ENCODE assay signal across 29 cellular contexts in the genomic region with DNA sequence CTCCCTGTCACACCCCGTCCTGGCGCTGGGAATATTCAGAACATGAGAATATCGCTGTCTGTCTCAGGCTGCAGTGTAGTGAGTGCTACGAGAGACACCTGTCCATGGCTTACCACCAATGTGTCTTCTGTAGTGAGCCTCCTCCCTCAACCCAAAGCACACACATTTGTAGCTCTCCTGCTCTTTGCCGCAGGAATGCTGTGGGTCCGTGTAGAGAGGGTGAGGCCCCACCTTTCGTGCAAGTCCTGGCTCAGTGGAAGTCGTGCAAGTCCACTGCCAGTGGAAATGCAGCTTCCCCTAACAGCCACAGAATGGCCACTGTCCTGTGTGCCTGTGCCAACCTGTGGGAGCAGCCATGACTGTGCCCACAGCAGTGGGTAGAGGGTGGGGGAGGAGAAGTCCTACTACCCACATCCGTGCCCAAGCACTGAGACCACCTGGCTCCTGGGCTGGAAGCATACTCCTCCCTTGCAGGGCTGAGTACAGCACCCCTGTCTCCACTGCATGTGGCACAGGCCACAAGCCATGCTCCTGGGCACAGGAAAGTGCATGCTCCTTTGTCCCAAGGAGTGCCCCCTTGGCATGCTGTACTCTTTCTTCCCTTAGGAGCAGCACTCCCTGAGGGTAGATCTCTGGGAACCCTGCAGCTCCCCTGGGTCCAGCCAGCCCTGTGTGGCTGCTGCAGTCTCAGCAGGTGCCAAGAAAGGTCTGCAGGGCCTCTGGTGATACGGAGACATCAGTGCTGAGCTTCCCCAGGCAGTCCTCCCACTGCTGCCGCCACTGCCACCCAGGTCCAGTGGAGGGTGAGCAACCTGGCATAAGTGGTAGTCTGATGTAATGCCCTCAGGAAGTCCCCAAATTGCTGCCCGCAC. TPM values are rescaled to one million over a fixed set of nuclear protein-coding genes. Genes with fewer than 3 reads are reported as not detected.
DNase-seq lines count a peak whose midpoint lies in the region; ATAC-seq and TF ChIP-seq lines count a peak whose summit lies in the region.
"Had no signal": no experiment of that assay in that cellular context is flagged by ENCODE, and none has a peak within 500 bp of the region (broad histone marks: within the 10 kb centered on the region; RNA-seq: fewer than 3 reads in every experiment).

No MANE protein-coding gene starts in this region.

- peak overlapping the region; percentile 12 for H3K27ac Mint-ChIP-seq in activated CD4-positive, alpha-beta T cell treated with anti-CD3 and anti-CD28 coated beads for 36 hours
- peak overlapping the region; percentile 73 for H3K27ac Mint-ChIP-seq in activated naive CD8-positive, alpha-beta T cell treated with anti-CD3 and anti-CD28 coated beads, Interleukin-2, amount 50 U/mL, for 24 hours
- H3K27ac Mint-ChIP-seq: activated CD8-positive, alpha-beta memory T cell treated with anti-CD3 and anti-CD28 coated beads, Interleukin-2, amount 10 ng/mL, durations not matched to agents 7 days and 5 days had no signal

- H3K9me3 Mint-ChIP-seq in activated CD4-positive, alpha-beta T cell treated with anti-CD3 and anti-CD28 coated beads for 36 hours (ENCODE audit: low read depth): peaks cover 6% of the 10 kb centered on the region
- peaks cover 16% of the 10 kb centered on the region for H3K9me3 Mint-ChIP-seq in activated naive CD8-positive, alpha-beta T cell treated with anti-CD3 and anti-CD28 coated beads, Interleukin-2, amount 50 U/mL, for 24 hours

- no peak overlapping the region for H2BK12ac ChIP-seq in mesenchymal stem cell (ENCODE audit: low read length in 2 of 2)

- H2AFZ ChIP-seq in mesenchymal stem cell (ENCODE audit: low read depth, low read length): no peak overlapping the region
- H2AFZ ChIP-seq: PC-9 had no signal

- WGBS in mesenchymal stem cell: 94% methylated on average over 12 of the region's 12 CpGs
- 91 to 96% (median 95%) methylated on average over 9 to 12 of the region's 12 CpGs for WGBS in spleen, 5 donors
- WGBS in aorta, 2 donors: 84 to 88% methylated on average over 12 of the region's 12 CpGs

- H4K8ac ChIP-seq in mesenchymal stem cell (ENCODE audit: low read length): peak overlapping the region; percentile 60

- H3K4me1 Mint-ChIP-seq in activated CD4-positive, alpha-beta T cell treated with anti-CD3 and anti-CD28 coated beads for 36 hours: peaks cover 58% of the 10 kb centered on the region
- peaks cover 89% of the 10 kb centered on the region for H3K4me1 Mint-ChIP-seq in activated naive CD8-positive, alpha-beta T cell treated with anti-CD3 and anti-CD28 coated beads, Interleukin-2, amount 50 U/mL, for 24 hours

- CTCF ChIA-PET in activated CD4-positive, alpha-beta T cell treated with anti-CD3 and anti-CD28 coated beads for 36 hours (lab: Charles Lee): interaction anchor here (0.8 to 2.1 kb wide), 4 partner anchors 10 to 23 kb away, joined by 4 to 7 read pairs (median 6); no protein-coding TSS in a partner anchor

- intact Hi-C loops in activated CD4-positive, alpha-beta T cell treated with anti-CD3 and anti-CD28 coated beads for 36 hours (cut with DNase I, micrococcal nuclease): no loop called here
- intact Hi-C loops in spleen (cut with DNase I; ENCODE audit: low total_unique reads) (no loop called here), aorta (cut with DNase I) (no loop called here)

- H3K4me1 ChIP-seq in mesenchymal stem cell (ENCODE audit: control insufficient read depth, insufficient read depth, low read depth, low read length): peaks cover 13% of the 10 kb centered on the region
- peaks cover 0 to 51% (median 24%) of the 10 kb centered on the region in 6 donors for H3K4me1 ChIP-seq in spleen
- no peaks in the 10 kb centered on the region for H3K4me1 ChIP-seq in aorta (ENCODE audit: control insufficient read depth in 1 of 2, insufficient read depth in 2 of 2, low read length in 2 of 2)
- H3K4me1 ChIP-seq: foreskin keratinocyte had no signal

- TF ChIP-seq POLR2A in spleen (IDR thresholded peaks at IDR 0.05): no peak

- H2BK5ac ChIP-seq in mesenchymal stem cell (ENCODE audit: low read depth, low read length, poor library complexity, severe bottlenecking): no peak overlapping the region

- no peak for TF ChIP-seq CTCF in spleen (IDR thresholded peaks at IDR 0.05 in 8 of 11, conservative IDR thresholded peaks at IDR 0.05 in 3 of 11)

- no peak overlapping the region for H3K4me3 Mint-ChIP-seq in activated CD4-positive, alpha-beta T cell treated with anti-CD3 and anti-CD28 coated beads for 36 hours
- H3K4me3 Mint-ChIP-seq in activated naive CD8-positive, alpha-beta T cell treated with anti-CD3 and anti-CD28 coated beads, Interleukin-2, amount 50 U/mL, for 24 hours: no peak overlapping the region
- H3K4me3 Mint-ChIP-seq: activated CD8-positive, alpha-beta memory T cell treated with anti-CD3 and anti-CD28 coated beads, Interleukin-2, amount 10 ng/mL, durations not matched to agents 7 days and 5 days; activated T-helper 1 cell treated with anti-CD3 and anti-CD28 coated beads, Interleukin-12 subunit alpha, Interleukin-12 subunit beta, Interleukin-2, Interleukin-4 antibody, amounts not matched to agents 30 ng/mL and 10 ng/mL and 1 ng/mL, durations not matched to agents 14 hours and 24 hours and 36 hours; nephron had no signal

- H3K9me3 ChIP-seq in mesenchymal stem cell (ENCODE audit: control insufficient read depth, low read length): no peaks in the 10 kb centered on the region
- peaks cover 0 to 18% (median 8%) of the 10 kb centered on the region in 8 donors for H3K9me3 ChIP-seq in spleen
- H3K9me3 ChIP-seq in aorta (ENCODE audit: control insufficient read depth, low read length): no peaks in the 10 kb centered on the region
- H3K9me3 ChIP-seq: pancreas had no signal

- no peak overlapping the region for H2BK15ac ChIP-seq in mesenchymal stem cell (ENCODE audit: low read depth, poor library complexity, severe bottlenecking)

- POLR2A ChIA-PET in activated CD4-positive, alpha-beta T cell treated with anti-CD3 and anti-CD28 coated beads for 36 hours (lab: Charles Lee): no interaction called here

- peak overlapping the region in 1 of 2 experiments; percentile 2 for H3K14ac ChIP-seq in mesenchymal stem cell (ENCODE audit: low read length in 2 of 2)

- H4K91ac ChIP-seq in mesenchymal stem cell (ENCODE audit: low read length): no peak overlapping the region

- H2AK5ac ChIP-seq in mesenchymal stem cell (ENCODE audit: low read length, severe bottlenecking): no peak overlapping the region

- H3K36me3 Mint-ChIP-seq in activated CD4-positive, alpha-beta T cell treated with anti-CD3 and anti-CD28 coated beads for 36 hours (ENCODE audit: low read depth): peaks cover 63% of the 10 kb centered on the region
- H3K36me3 Mint-ChIP-seq in activated naive CD8-positive, alpha-beta T cell treated with anti-CD3 and anti-CD28 coated beads, Interleukin-2, amount 50 U/mL, for 24 hours (ENCODE audit: low read depth): peaks cover 81% of the 10 kb centered on the region

- H3K27ac ChIP-seq in mesenchymal stem cell (ENCODE audit: low read length, poor library complexity, severe bottlenecking) (no peak overlapping the region), spleen (no peak overlapping the region), aorta (ENCODE audit: low read depth in 1 of 2, low read length in 2 of 2) (no peak overlapping the region)
- H3K27ac ChIP-seq: 22Rv1, C4-2B, coronary artery, foreskin keratinocyte, pancreas, PC-9, WERI-Rb-1 had no signal

- H3K18ac ChIP-seq in mesenchymal stem cell (ENCODE audit: low read depth in 1 of 2, low read length in 2 of 2): peak overlapping the region in 1 of 2 experiments; percentile 44

- no peak overlapping the region for H3K4me2 ChIP-seq in mesenchymal stem cell (ENCODE audit: low read length, poor library complexity, severe bottlenecking)
- H3K4me2 ChIP-seq: PC-9 had no signal

- DNase-seq in activated CD4-positive, alpha-beta T cell treated with anti-CD3 and anti-CD28 coated beads for 36 hours: no peak
- DNase-seq in activated CD4-positive, alpha-beta T cell treated with anti-CD3 and anti-CD28 coated beads for 1 hour: no peak
- no peak for DNase-seq in activated naive CD8-positive, alpha-beta T cell treated with anti-CD3 and anti-CD28 coated beads, Interleukin-2, amount 50 U/mL, for 24 hours
- DNase-seq in mesenchymal stem cell (no peak), spleen (peak; percentile 57), NCI-H2196 treated with DMSO at 0.1 percent for 48 hours (lab: John Stamatoyannopoulos, UW; ENCODE audit: unreplicated experiment) (no peak), DMS79 (lab: John Stamatoyannopoulos, UW) (no peak), aorta (no peak)
- DNase-seq: activated CD8-positive, alpha-beta memory T cell treated with anti-CD3 and anti-CD28 coated beads, Interleukin-2, amount 10 ng/mL, durations not matched to agents 7 days and 5 days; activated naive CD4-positive, alpha-beta T cell treated with anti-CD3 and anti-CD28 coated beads, Interleukin-2, amount 50 U/mL, for 16 hours; anterior cingulate cortex; foreskin keratinocyte; NCI-H1092; NCI-H187; NCI-H526; PC-9; right cardiac atrium; SIG-M5; stimulated activated CD4-positive, alpha-beta T cell treated with anti-CD3 and anti-CD28 coated beads, Interleukin-2, amount 100 ng/mL, for 48 hours; substantia nigra; T-helper 9 cell; WERI-Rb-1 had no signal

- ATAC-seq in activated CD4-positive, alpha-beta T cell treated with anti-CD3 and anti-CD28 coated beads for 36 hours: no peak
- ATAC-seq in activated naive CD8-positive, alpha-beta T cell treated with anti-CD3 and anti-CD28 coated beads, Interleukin-2, amount 50 U/mL, for 24 hours: no peak
- no peak for ATAC-seq in aorta (ENCODE audit: low FRiP score)
- ATAC-seq: activated CD8-positive, alpha-beta memory T cell treated with anti-CD3 and anti-CD28 coated beads, Interleukin-2, amount 10 ng/mL, durations not matched to agents 7 days and 5 days; esophagus mucosa; foreskin keratinocyte had no signal

- no peak overlapping the region for H3K4me3 ChIP-seq in mesenchymal stem cell (ENCODE audit: insufficient read depth in 1 of 2, low read depth in 1 of 2, low read length in 2 of 2)
- H3K4me3 ChIP-seq in spleen: no peak overlapping the region
- H3K4me3 ChIP-seq in aorta (ENCODE audit: low read length in 2 of 2): no peak overlapping the region
- H3K4me3 ChIP-seq: coronary artery, pancreas, PC-9 had no signal

- H3K36me3 ChIP-seq in mesenchymal stem cell (ENCODE audit: control insufficient read depth in 1 of 2, insufficient read depth in 2 of 2, low read depth in 1 of 2, low read length in 2 of 2) (peaks cover 25 to 49% of the 10 kb centered on the region in 2 experiments), spleen (peaks cover 0 to 63% (median 14%) of the 10 kb centered on the region in 6 donors), aorta (ENCODE audit: control insufficient read depth in 1 of 2, insufficient read depth in 2 of 2, low read length in 1 of 2) (no peaks in the 10 kb centered on the region)
- H3K36me3 ChIP-seq: pancreas had no signal

- peaks cover 29% of the 10 kb centered on the region for H3K79me1 ChIP-seq in mesenchymal stem cell (replicated peaks; ENCODE audit: low read length, poor library complexity, severe bottlenecking)

- H3K27me3 Mint-ChIP-seq in activated CD4-positive, alpha-beta T cell treated with anti-CD3 and anti-CD28 coated beads for 36 hours: no peaks in the 10 kb centered on the region
- H3K27me3 Mint-ChIP-seq in activated naive CD8-positive, alpha-beta T cell treated with anti-CD3 and anti-CD28 coated beads, Interleukin-2, amount 50 U/mL, for 24 hours: no peaks in the 10 kb centered on the region
- H3K27me3 Mint-ChIP-seq: activated CD8-positive, alpha-beta memory T cell treated with anti-CD3 and anti-CD28 coated beads, Interleukin-2, amount 10 ng/mL, durations not matched to agents 7 days and 5 days had no signal

- H2BK120ac ChIP-seq in mesenchymal stem cell (ENCODE audit: low read depth, low read length): no peak overlapping the region

- H3K4ac ChIP-seq in mesenchymal stem cell (ENCODE audit: low read depth in 1 of 2, low read length in 2 of 2): no peak overlapping the region

- peak overlapping the region in 1 of 2 experiments; percentile 70 for H3K23ac ChIP-seq in mesenchymal stem cell (ENCODE audit: low read length in 2 of 2)

- no peak overlapping the region for H3K9ac ChIP-seq in mesenchymal stem cell (ENCODE audit: low read length)

- H3K27me3 ChIP-seq in mesenchymal stem cell (ENCODE audit: control insufficient read depth in 1 of 2, insufficient read depth in 1 of 2, low read length in 2 of 2) (no peaks in the 10 kb centered on the region), spleen (replicated peaks in 1 of 7) (no peaks in the 10 kb centered on the region), aorta (ENCODE audit: control insufficient read depth in 1 of 2, insufficient read depth in 2 of 2, low read length in 1 of 2) (no peaks in the 10 kb centered on the region)
- H3K27me3 ChIP-seq: foreskin keratinocyte, pancreas had no signal

RNA-seq across cellular contexts. Expression of gene IGF2R, which starts 28.0 kb away (rescaled TPM):
- 10 to 100 TPM; 55.6 to 65.6 TPM for total RNA-seq in activated CD4-positive, alpha-beta T cell treated with anti-CD3 and anti-CD28 coated beads for 36 hours
- 109 TPM for polyA plus RNA-seq in mesenchymal stem cell (2013, experiment 1 of 2)
- polyA plus RNA-seq in mesenchymal stem cell (2013, experiment 2 of 2): 99.8 TPM
- total RNA-seq in spleen (100 to 1,000 TPM; 110 to 193 (median 164) TPM), aorta (10 to 100 TPM; 76.8 to 82.0 TPM)
- polyA plus RNA-seq in spleen (10 to 100 TPM in 1 of 3 donors, 1 to 10 TPM in 2; 6.9 to 13.2 (median 7.4) TPM), aorta (10 to 100 TPM in 1 of 2 donors, 1 to 10 TPM in 1; 5.8 to 32.4 TPM)
